19 cellular contexts compared by ENCODE assay signal in genomic region chr18:70366670-70367069, GRCh38.
DNase-seq lines count a peak whose midpoint lies in the region; ATAC-seq and TF ChIP-seq lines count a peak whose summit lies in the region.
"Had no signal": no experiment of that assay in that cellular context is flagged by ENCODE, and none has a peak within 500 bp of the region (broad histone marks: within the 10 kb centered on the region; RNA-seq: fewer than 3 reads in every experiment).

No MANE protein-coding gene starts in this region.

- peak overlapping the region; percentile 4; the same call in 1 of the 2 replicates for H2AFZ ChIP-seq in GM23338

- peak overlapping the region; percentile 45; the same call in 1 of the 3 replicates for H3K4me3 Mint-ChIP-seq in GM23338
- no peak overlapping the region for H3K4me3 Mint-ChIP-seq in neural crest cell
- H3K4me3 Mint-ChIP-seq: HFFc6, IgD-negative memory B cell had no signal

- no peaks in the 10 kb centered on the region for H3K9me3 Mint-ChIP-seq in GM23338
- no peaks in the 10 kb centered on the region for H3K9me3 Mint-ChIP-seq in neural crest cell

- H3K4me2 ChIP-seq in GM23338 = peak overlapping the region; percentile 35; the same call in 1 of the 2 replicates

- H3K27ac Mint-ChIP-seq in GM23338 = peak overlapping the region; percentile 96
- peak overlapping the region; percentile 31 for H3K27ac Mint-ChIP-seq in neural crest cell (ENCODE audit: unreplicated experiment)
- H3K27ac Mint-ChIP-seq: IgD-negative memory B cell had no signal

- H3K27me3 Mint-ChIP-seq in GM23338 (ENCODE audit: insufficient read depth, low read depth, poor library complexity) = no peaks in the 10 kb centered on the region
- no peaks in the 10 kb centered on the region for H3K27me3 Mint-ChIP-seq in neural crest cell (ENCODE audit: low read depth)

- no peak; the same call in 2 of the 3 replicates for ATAC-seq in GM23338
- ATAC-seq in GM21390 (IDR thresholded peaks at IDR 0.05; ENCODE audit: unreplicated experiment) = no peak
- ATAC-seq: Right ventricle myocardium inferior had no signal

- H3K36me3 Mint-ChIP-seq in GM23338 (ENCODE audit: low read depth) (no peaks in the 10 kb centered on the region), neural crest cell (ENCODE audit: low read depth) (no peaks in the 10 kb centered on the region)
- H3K36me3 Mint-ChIP-seq: IgD-negative memory B cell had no signal

- H3K27me3 ChIP-seq in GM23338 (ENCODE audit: insufficient read depth) (no peaks in the 10 kb centered on the region), SJCRH30 (no peaks in the 10 kb centered on the region)

- H3K9me3 ChIP-seq in SJCRH30 (replicated peaks) = no peaks in the 10 kb centered on the region

- H3F3A ChIP-seq in GM23338 (replicated peaks; ENCODE audit: low read depth) = no peaks in the 10 kb centered on the region

- no peak for TF ChIP-seq CTCF in GM23338 (conservative IDR thresholded peaks at IDR 0.05; ENCODE audit: low read depth in 2 of 2)
- no peak for TF ChIP-seq CTCF in fibroblast of villous mesenchyme (IDR thresholded peaks at IDR 0.05; ENCODE audit: insufficient read depth, low read depth, low read length)
- no peak for TF ChIP-seq CTCF in neural crest cell (conservative IDR thresholded peaks at IDR 0.05)

- H4K20me1 ChIP-seq in GM23338 (replicated peaks; ENCODE audit: insufficient read depth) = no peaks in the 10 kb centered on the region

- peaks cover 28% of the 10 kb centered on the region for H3K4me1 Mint-ChIP-seq in GM23338
- H3K4me1 Mint-ChIP-seq in neural crest cell = peaks cover 5% of the 10 kb centered on the region
- H3K4me1 Mint-ChIP-seq: IgD-negative memory B cell had no signal

- H3K36me3 ChIP-seq in GM23338 (ENCODE audit: insufficient read depth) (no peaks in the 10 kb centered on the region), SJCRH30 (no peaks in the 10 kb centered on the region)

- H3K79me2 ChIP-seq in GM23338 (replicated peaks; ENCODE audit: insufficient read depth) = no peaks in the 10 kb centered on the region

- DNase-seq in GM23338 (ENCODE audit: low spot score) (no peak), SJCRH30 (no peak), fibroblast of villous mesenchyme (ENCODE audit: low read depth) (peak; percentile 33), neural crest cell (ENCODE audit: low read depth, low spot score) (no peak), SK-N-DZ (ENCODE audit: low spot score) (no peak), glomerular visceral epithelial cell (ENCODE audit: extremely low spot score) (no peak)
- no peak for DNase-seq in activated CD4-positive, CD25-positive, alpha-beta regulatory T cell (lab: John Stamatoyannopoulos, UW)
- DNase-seq: GOT3, HFFc6, Kasumi-1, MM.1S, NCI-H1092 treated with DMSO at 0.1 percent for 48 hours, NCI-H1694, NCI-H2107, NCI-H524 treated with DMSO at 0.1 percent for 48 hours had no signal

- H3K4me3 ChIP-seq in GM23338 (no peak overlapping the region), SJCRH30 (no peak overlapping the region), fibroblast of villous mesenchyme (ENCODE audit: low read depth, low read length) (no peak overlapping the region)

- peaks cover 19% of the 10 kb centered on the region for H3K4me1 ChIP-seq in GM23338 (ENCODE audit: insufficient read depth)
- peaks cover 8% of the 10 kb centered on the region; the same call in 1 of the 2 replicates for H3K4me1 ChIP-seq in SJCRH30

- H3K27ac ChIP-seq in GM23338 (ENCODE audit: low read depth) (peak overlapping the region; percentile 93), SJCRH30 (peak overlapping the region; percentile 11; the same call in 1 of the 2 replicates)
- H3K27ac ChIP-seq: C4-2B had no signal

- peaks cover 7% of the 10 kb centered on the region; the same call in 1 of the 2 replicates for H3K9me2 ChIP-seq in GM23338 (ENCODE audit: insufficient read depth)

TF ChIP-seq in GM23338, 12 proteins besides CTCF, POLR2A, EP300 and RAD21 (continues in another document):
- TF ChIP-seq JUNB (IDR thresholded peaks at IDR 0.05; ENCODE audit: unreplicated experiment) (no peak), STAT1 (IDR thresholded peaks at IDR 0.05; ENCODE audit: unreplicated experiment) (no peak), CREB1 (CRISPR knock-in tag; IDR thresholded peaks at IDR 0.05; ENCODE audit: low read depth) (no peak), ZNF462 (CRISPR knock-in tag; IDR thresholded peaks at IDR 0.05) (no peak), ZNF331 (CRISPR knock-in tag; IDR thresholded peaks at IDR 0.05; ENCODE audit: low read depth) (no peak), REST (IDR thresholded peaks at IDR 0.05; ENCODE audit: unreplicated experiment) (no peak), EZH2 (IDR thresholded peaks at IDR 0.05; ENCODE audit: low read depth, unreplicated experiment) (no peak)
